ENCODE assay signal across 1 cellular context in genomic region chr1:229228522-229228921, GRCh38.
TF ChIP-seq lines count a peak whose summit lies in the region.

No MANE protein-coding gene starts in this region.

TF ChIP-seq in GM23338, 12 proteins besides CTCF, POLR2A, EP300 and RAD21 (continued from another document):
- TF ChIP-seq, protein P1, sequence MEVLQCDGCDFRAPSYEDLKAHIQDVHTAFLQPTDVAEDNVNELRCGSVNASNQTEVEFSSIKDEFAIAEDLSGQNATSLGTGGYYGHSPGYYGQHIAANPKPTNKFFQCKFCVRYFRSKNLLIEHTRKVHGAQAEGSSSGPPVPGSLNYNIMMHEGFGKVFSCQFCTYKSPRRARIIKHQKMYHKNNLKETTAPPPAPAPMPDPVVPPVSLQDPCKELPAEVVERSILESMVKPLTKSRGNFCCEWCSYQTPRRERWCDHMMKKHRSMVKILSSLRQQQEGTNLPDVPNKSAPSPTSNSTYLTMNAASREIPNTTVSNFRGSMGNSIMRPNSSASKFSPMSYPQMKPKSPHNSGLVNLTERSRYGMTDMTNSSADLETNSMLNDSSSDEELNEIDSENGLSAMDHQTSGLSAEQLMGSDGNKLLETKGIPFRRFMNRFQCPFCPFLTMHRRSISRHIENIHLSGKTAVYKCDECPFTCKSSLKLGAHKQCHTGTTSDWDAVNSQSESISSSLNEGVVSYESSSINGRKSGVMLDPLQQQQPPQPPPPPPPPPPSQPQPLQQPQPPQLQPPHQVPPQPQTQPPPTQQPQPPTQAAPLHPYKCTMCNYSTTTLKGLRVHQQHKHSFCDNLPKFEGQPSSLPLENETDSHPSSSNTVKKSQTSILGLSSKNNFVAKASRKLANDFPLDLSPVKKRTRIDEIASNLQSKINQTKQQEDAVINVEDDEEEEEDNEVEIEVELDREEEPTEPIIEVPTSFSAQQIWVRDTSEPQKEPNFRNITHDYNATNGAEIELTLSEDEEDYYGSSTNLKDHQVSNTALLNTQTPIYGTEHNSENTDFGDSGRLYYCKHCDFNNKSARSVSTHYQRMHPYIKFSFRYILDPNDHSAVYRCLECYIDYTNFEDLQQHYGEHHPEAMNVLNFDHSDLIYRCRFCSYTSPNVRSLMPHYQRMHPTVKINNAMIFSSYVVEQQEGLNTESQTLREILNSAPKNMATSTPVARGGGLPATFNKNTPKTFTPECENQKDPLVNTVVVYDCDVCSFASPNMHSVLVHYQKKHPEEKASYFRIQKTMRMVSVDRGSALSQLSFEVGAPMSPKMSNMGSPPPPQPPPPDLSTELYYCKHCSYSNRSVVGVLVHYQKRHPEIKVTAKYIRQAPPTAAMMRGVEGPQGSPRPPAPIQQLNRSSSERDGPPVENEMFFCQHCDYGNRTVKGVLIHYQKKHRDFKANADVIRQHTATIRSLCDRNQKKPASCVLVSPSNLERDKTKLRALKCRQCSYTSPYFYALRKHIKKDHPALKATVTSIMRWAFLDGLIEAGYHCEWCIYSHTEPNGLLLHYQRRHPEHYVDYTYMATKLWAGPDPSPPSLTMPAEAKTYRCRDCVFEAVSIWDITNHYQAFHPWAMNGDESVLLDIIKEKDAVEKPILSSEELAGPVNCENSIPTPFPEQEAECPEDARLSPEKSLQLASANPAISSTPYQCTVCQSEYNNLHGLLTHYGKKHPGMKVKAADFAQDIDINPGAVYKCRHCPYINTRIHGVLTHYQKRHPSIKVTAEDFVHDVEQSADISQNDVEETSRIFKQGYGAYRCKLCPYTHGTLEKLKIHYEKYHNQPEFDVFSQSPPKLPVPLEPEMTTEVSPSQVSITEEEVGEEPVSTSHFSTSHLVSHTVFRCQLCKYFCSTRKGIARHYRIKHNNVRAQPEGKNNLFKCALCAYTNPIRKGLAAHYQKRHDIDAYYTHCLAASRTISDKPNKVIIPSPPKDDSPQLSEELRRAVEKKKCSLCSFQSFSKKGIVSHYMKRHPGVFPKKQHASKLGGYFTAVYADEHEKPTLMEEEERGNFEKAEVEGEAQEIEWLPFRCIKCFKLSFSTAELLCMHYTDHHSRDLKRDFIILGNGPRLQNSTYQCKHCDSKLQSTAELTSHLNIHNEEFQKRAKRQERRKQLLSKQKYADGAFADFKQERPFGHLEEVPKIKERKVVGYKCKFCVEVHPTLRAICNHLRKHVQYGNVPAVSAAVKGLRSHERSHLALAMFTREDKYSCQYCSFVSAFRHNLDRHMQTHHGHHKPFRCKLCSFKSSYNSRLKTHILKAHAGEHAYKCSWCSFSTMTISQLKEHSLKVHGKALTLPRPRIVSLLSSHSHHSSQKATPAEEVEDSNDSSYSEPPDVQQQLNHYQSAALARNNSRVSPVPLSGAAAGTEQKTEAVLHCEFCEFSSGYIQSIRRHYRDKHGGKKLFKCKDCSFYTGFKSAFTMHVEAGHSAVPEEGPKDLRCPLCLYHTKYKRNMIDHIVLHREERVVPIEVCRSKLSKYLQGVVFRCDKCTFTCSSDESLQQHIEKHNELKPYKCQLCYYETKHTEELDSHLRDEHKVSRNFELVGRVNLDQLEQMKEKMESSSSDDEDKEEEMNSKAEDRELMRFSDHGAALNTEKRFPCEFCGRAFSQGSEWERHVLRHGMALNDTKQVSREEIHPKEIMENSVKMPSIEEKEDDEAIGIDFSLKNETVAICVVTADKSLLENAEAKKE (CRISPR knock-in tag; IDR thresholded peaks at IDR 0.05): no peak
- TF ChIP-seq ZNF331 (CRISPR knock-in tag; IDR thresholded peaks at IDR 0.05; ENCODE audit: low read depth) (no peak), POLR2AphosphoS5 (IDR thresholded peaks at IDR 0.05; ENCODE audit: low read depth) (no peak), STAT1 (IDR thresholded peaks at IDR 0.05; ENCODE audit: unreplicated experiment) (no peak), EZH2phosphoT487 (IDR thresholded peaks at IDR 0.05; ENCODE audit: unreplicated experiment) (no peak), ZNF114 (CRISPR knock-in tag; IDR thresholded peaks at IDR 0.05) (no peak), NANOG (IDR thresholded peaks at IDR 0.05; ENCODE audit: borderline replicate concordance) (no peak), EZH2 (IDR thresholded peaks at IDR 0.05; ENCODE audit: low read depth, unreplicated experiment) (no peak)
- TF ChIP-seq, protein P2, sequence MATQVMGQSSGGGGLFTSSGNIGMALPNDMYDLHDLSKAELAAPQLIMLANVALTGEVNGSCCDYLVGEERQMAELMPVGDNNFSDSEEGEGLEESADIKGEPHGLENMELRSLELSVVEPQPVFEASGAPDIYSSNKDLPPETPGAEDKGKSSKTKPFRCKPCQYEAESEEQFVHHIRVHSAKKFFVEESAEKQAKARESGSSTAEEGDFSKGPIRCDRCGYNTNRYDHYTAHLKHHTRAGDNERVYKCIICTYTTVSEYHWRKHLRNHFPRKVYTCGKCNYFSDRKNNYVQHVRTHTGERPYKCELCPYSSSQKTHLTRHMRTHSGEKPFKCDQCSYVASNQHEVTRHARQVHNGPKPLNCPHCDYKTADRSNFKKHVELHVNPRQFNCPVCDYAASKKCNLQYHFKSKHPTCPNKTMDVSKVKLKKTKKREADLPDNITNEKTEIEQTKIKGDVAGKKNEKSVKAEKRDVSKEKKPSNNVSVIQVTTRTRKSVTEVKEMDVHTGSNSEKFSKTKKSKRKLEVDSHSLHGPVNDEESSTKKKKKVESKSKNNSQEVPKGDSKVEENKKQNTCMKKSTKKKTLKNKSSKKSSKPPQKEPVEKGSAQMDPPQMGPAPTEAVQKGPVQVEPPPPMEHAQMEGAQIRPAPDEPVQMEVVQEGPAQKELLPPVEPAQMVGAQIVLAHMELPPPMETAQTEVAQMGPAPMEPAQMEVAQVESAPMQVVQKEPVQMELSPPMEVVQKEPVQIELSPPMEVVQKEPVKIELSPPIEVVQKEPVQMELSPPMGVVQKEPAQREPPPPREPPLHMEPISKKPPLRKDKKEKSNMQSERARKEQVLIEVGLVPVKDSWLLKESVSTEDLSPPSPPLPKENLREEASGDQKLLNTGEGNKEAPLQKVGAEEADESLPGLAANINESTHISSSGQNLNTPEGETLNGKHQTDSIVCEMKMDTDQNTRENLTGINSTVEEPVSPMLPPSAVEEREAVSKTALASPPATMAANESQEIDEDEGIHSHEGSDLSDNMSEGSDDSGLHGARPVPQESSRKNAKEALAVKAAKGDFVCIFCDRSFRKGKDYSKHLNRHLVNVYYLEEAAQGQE (IDR thresholded peaks at IDR 0.05; ENCODE audit: unreplicated experiment): no peak
